Comparison of ENCODE assay signal across 15 cellular contexts in the genomic region with DNA sequence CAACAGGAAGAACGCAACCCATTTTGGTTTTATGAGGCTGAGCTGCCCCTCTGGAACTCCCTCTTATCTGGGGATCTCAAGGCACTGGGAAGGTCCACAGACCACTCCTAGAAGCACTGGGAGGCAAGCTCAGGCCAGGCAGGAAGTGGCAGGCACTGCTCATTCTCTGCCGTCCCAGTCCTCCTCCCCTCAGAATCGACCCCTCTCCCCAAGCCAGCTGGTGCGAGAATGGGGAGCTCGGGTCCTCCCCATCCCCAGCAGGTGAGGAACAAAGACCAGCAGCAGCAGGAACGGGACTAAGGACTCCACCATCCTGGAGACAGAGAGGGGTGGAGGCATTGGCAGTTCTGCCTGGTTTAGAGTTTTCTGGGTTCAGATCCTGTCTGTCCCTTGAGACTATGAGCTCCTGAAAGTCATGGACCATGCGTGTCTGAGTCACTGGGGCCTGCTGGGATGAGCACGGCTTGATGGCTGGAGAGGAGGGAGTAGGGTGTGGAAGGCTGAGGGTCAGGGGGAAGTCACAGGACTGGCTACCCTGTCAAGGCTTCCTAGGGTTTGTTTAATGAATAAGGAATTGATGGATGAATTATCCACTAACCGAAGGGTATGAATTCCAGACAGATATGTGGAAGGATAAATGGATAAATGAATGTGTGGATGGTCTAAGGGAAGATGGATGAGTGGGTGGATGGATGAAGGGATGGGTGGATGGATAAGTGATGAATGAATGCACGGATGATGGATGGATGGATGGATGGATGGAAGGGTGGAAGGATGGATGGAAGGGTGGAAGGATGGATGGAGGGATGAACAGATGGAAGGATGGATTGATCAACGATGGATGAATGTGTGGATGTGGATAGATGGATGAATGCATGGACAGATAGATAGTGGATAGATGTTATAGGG. TPM values are rescaled to one million over a fixed set of nuclear protein-coding genes. Genes with fewer than 3 reads are reported as not detected.
DNase-seq lines count a peak whose midpoint lies in the region; FAIRE-seq and TF ChIP-seq lines count a peak whose summit lies in the region.
"Had no signal": no experiment of that assay in that cellular context is flagged by ENCODE, and none has a peak within 500 bp of the region (broad histone marks: within the 10 kb centered on the region; RNA-seq: fewer than 3 reads in every experiment).

No MANE protein-coding gene starts in this region.

- no peaks in the 10 kb centered on the region for H3K27me3 ChIP-seq in endodermal cell (ENCODE audit: control insufficient read depth, insufficient read depth, low read length, poor library complexity, severe bottlenecking)
- H3K27me3 ChIP-seq in testis = no peaks in the 10 kb centered on the region
- H3K27me3 ChIP-seq: neutrophil had no signal

- BruUV-seq in Calu3 (replicated peaks; lab: Mats Ljungman, UMichigan) = no TSS peak

- intact Hi-C loops in Calu3 (cut with micrococcal nuclease; ENCODE audit: unreplicated experiment) (loop anchor here (1.0 kb wide), 1 partner anchor 341 kb away; a partner anchor contains a TSS), testis (cut with DNase I; ENCODE audit: low total_unique reads) (no loop called here)

- peak; percentile 90 for DNase-seq in A172 (ENCODE audit: low spot score)
- DNase-seq in Calu3 = no peak
- DNase-seq in RPMI7951 (ENCODE audit: low read depth) = peak; percentile 89
- peak; percentile 48 for DNase-seq in fibroblast of gingiva (ENCODE audit: low read depth)
- no peak for DNase-seq in endodermal cell
- DNase-seq in testis = no peak
- DNase-seq in GM12892 (ENCODE audit: insufficient read length) = no peak
- no peak for DNase-seq in NCI-H345 (lab: John Stamatoyannopoulos, UW)
- DNase-seq: activated T-cell treated with anti-CD3 and anti-CD28 coated beads, Interleukin-2, amount 50 U/mL, for 48 hours; Caco-2; NCI-H82; stimulated activated naive CD8-positive, alpha-beta T cell treated with anti-CD3 and anti-CD28 coated beads, Interleukin-15, amount 100 ng/mL, for 72 hours had no signal

- H3K4me1 ChIP-seq in endodermal cell (ENCODE audit: control insufficient read depth, insufficient read depth, low read length) = no peaks in the 10 kb centered on the region
- peaks cover 3% of the 10 kb centered on the region for H3K4me1 ChIP-seq in testis

- H3K9me3 ChIP-seq in endodermal cell (ENCODE audit: control insufficient read depth, low read length) (no peaks in the 10 kb centered on the region), testis (no peaks in the 10 kb centered on the region)
- H3K9me3 ChIP-seq: Caco-2, neutrophil had no signal

- H3K4me1 Mint-ChIP-seq in Calu3 (ENCODE audit: low read depth, unreplicated experiment) (peaks cover 94% of the 10 kb centered on the region), endodermal cell (peaks cover 2% of the 10 kb centered on the region)

- peak overlapping the region; percentile 0 for H3K4me3 Mint-ChIP-seq in Calu3 (ENCODE audit: low read depth, unreplicated experiment)
- no peak overlapping the region for H3K4me3 Mint-ChIP-seq in endodermal cell
- H3K4me3 Mint-ChIP-seq: stimulated activated naive CD8-positive, alpha-beta T cell treated with anti-CD3 and anti-CD28 coated beads, Interleukin-15, amount 100 ng/mL, for 72 hours had no signal

- FAIRE-seq in GM12892 (lab: Jason Lieb, UNC) = no peak
- FAIRE-seq: colon, GM18507 had no signal

- H3K36me3 Mint-ChIP-seq in Calu3 (ENCODE audit: insufficient read depth, unreplicated experiment) (peaks cover 96% of the 10 kb centered on the region), endodermal cell (ENCODE audit: low read depth) (no peaks in the 10 kb centered on the region)

- no peaks in the 10 kb centered on the region for H3K9me3 Mint-ChIP-seq in Calu3 (ENCODE audit: low read depth, unreplicated experiment)
- H3K9me3 Mint-ChIP-seq in endodermal cell = no peaks in the 10 kb centered on the region
- H3K9me3 Mint-ChIP-seq: stimulated activated naive CD8-positive, alpha-beta T cell treated with anti-CD3 and anti-CD28 coated beads, Interleukin-15, amount 100 ng/mL, for 72 hours had no signal

- CTCF ChIA-PET in Calu3 (lab: Charles Lee) = interaction anchor here (0.6 kb wide), 1 partner anchor 197 kb away, joined by 6 read pairs; no protein-coding TSS in a partner anchor

- H3K27ac Mint-ChIP-seq in Calu3 (ENCODE audit: unreplicated experiment) (peak overlapping the region; percentile 98), endodermal cell (no peak overlapping the region)
- H3K27ac Mint-ChIP-seq: stimulated activated naive CD8-positive, alpha-beta T cell treated with anti-CD3 and anti-CD28 coated beads, Interleukin-15, amount 100 ng/mL, for 72 hours had no signal

- no peak for TF ChIP-seq CTCF in Calu3 (IDR thresholded peaks at IDR 0.05; ENCODE audit: unreplicated experiment)
- no peak for TF ChIP-seq CTCF in endodermal cell (conservative IDR thresholded peaks at IDR 0.05)
- no peak for TF ChIP-seq CTCF in testis (IDR thresholded peaks at IDR 0.05)

- H3K27me3 Mint-ChIP-seq in Calu3 (ENCODE audit: unreplicated experiment) = no peaks in the 10 kb centered on the region
- H3K27me3 Mint-ChIP-seq in endodermal cell (ENCODE audit: insufficient read depth) = no peaks in the 10 kb centered on the region
- H3K27me3 Mint-ChIP-seq: stimulated activated naive CD8-positive, alpha-beta T cell treated with anti-CD3 and anti-CD28 coated beads, Interleukin-15, amount 100 ng/mL, for 72 hours had no signal

- TF ChIP-seq POLR2A in testis (IDR thresholded peaks at IDR 0.05) (no peak), GM12892 (IDR thresholded peaks at IDR 0.05; ENCODE audit: low read depth, low read length) (no peak)

- H3K27ac ChIP-seq in endodermal cell (ENCODE audit: low read depth, low read length) = no peak overlapping the region
- H3K27ac ChIP-seq in testis = no peak overlapping the region
- H3K27ac ChIP-seq: neutrophil had no signal

- no peak overlapping the region for H3K9ac ChIP-seq in endodermal cell (ENCODE audit: extremely low read depth, low read length, poor library complexity, severe bottlenecking)

- H3K36me3 ChIP-seq in endodermal cell (ENCODE audit: control insufficient read depth, insufficient read depth, low read length) = no peaks in the 10 kb centered on the region
- no peaks in the 10 kb centered on the region for H3K36me3 ChIP-seq in testis (ENCODE audit: low read depth, missing control alignments)
- H3K36me3 ChIP-seq: neutrophil had no signal

- H3K4me3 ChIP-seq in endodermal cell (ENCODE audit: low read length) (no peak overlapping the region), testis (no peak overlapping the region)

- 91 to 98% methylated on average over 4 to 11 of the region's 11 CpGs for WGBS in endodermal cell (ENCODE audit: insufficient coverage in 1 of 2, insufficient read length in 1 of 2), 2 experiments
- 80 to 84% methylated on average over 9 to 11 of the region's 11 CpGs for WGBS in testis, 2 donors

RNA-seq across cellular contexts. Expression of a gene that starts 6.4 kb away (rescaled TPM):
- 68.7 and 130 TPM in 2 replicates for total RNA-seq in A172 (2014; rRNA removed; shearing (Covaris generic))
- total RNA-seq in Calu3 (2022) (79.9 and 98.4 TPM in 2 replicates), endodermal cell (not detected), testis (1 to 10 TPM in 1 of 2 donors, under 1 TPM in 1; 0.43 to 1.1 TPM)
- total RNA-seq in RPMI7951 (2014; rRNA removed; shearing (Covaris generic)) = 8.3 and 9.5 TPM in 2 replicates
- polyA plus RNA-seq in endodermal cell (2013, experiment 1 of 2) = 0.43 TPM
- polyA plus RNA-seq in endodermal cell (2013, experiment 2 of 2) = not detected
- polyA plus RNA-seq in testis (ENCODE audit: insufficient read depth, low read depth, low replicate concordance) = 1.1 TPM
- polyA plus RNA-seq in GM12892 (2012; ENCODE audit: missing spikeins) = 0.34 TPM

Comparison
In these comparisons a context has a peak if more than half of its experiments do, and no peak if none do; other contexts are left out.
1. DNase-seq: peak in A172 (single experiment), RPMI7951 (single experiment) and fibroblast of gingiva (single experiment); none in Calu3 (single experiment), endodermal cell (single experiment), testis (single experiment), GM12892 (single experiment) and NCI-H345 (single experiment).